In the genomic region with DNA sequence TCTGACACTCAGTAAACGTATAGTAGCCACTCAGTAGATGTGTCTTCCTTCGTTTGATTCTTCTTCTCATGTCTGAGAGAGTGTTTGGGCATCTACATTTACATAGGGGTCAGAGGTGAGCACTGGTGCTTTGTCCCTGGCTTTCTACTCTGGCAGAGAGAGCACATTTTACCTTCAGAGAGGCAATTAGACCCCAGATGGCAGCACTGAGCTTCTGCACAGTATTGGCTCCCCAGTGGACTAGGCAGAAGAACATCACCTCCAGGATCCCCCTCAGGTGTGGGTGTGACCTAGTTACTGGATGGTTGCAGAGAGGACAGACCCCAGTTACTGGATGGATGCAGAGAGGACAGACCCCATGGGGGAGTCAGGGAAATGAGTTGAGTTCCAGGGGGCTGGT, we compare ENCODE assay signal across 11 cellular contexts.
A peak's percentile ranks its signal among the peaks of the same experiment; 100 is the strongest.
DNase-seq lines count a peak whose midpoint lies in the region; ATAC-seq and TF ChIP-seq lines count a peak whose summit lies in the region.
"Had no signal": no experiment of that assay in that cellular context is flagged by ENCODE, and none has a peak within 500 bp of the region (broad histone marks: within the 10 kb centered on the region; RNA-seq: fewer than 3 reads in every experiment).

No MANE protein-coding gene starts in this region.

- TF ChIP-seq RAD21 in liver (IDR thresholded peaks at IDR 0.05), result peak; percentile 24 to 67

- H3K9me3 ChIP-seq in DND-41 (ENCODE audit: insufficient read depth, low read length, severe bottlenecking) (peaks cover 17% of the 10 kb centered on the region), SU-DHL-6 (ENCODE audit: insufficient read depth, low read length) (no peaks in the 10 kb centered on the region), liver (ENCODE audit: control insufficient read depth in 4 of 4, low read length in 3 of 4) (peaks cover 0 to 2% (median 0%) of the 10 kb centered on the region in 4 donors)

- H3K79me2 ChIP-seq in DND-41 (ENCODE audit: insufficient read depth, low read length) (no peaks in the 10 kb centered on the region), GM23338 (replicated peaks; ENCODE audit: insufficient read depth) (no peaks in the 10 kb centered on the region), SU-DHL-6 (ENCODE audit: insufficient read depth, low read length) (no peaks in the 10 kb centered on the region)

- no peak overlapping the region for H2AFZ ChIP-seq in DND-41 (ENCODE audit: low read depth, low read length)
- H2AFZ ChIP-seq in GM23338, result peak overlapping the region; percentile 33; the same call in 1 of the 2 replicates
- no peak overlapping the region for H2AFZ ChIP-seq in SU-DHL-6 (ENCODE audit: low read depth, low read length, severe bottlenecking)

- peaks cover 2% of the 10 kb centered on the region for H3K4me1 ChIP-seq in DND-41 (ENCODE audit: insufficient read depth, low read length)
- peaks cover 30% of the 10 kb centered on the region for H3K4me1 ChIP-seq in GM23338 (ENCODE audit: insufficient read depth)
- no peaks in the 10 kb centered on the region for H3K4me1 ChIP-seq in liver (ENCODE audit: control insufficient read depth in 4 of 4, insufficient read depth in 4 of 4, low read length in 3 of 4)

- TF ChIP-seq CTCF in DND-41 (IDR thresholded peaks at IDR 0.05; ENCODE audit: borderline replicate concordance, extremely low read depth, low read length, poor library complexity, severe bottlenecking) (peak; percentile 53), GM23338 (conservative IDR thresholded peaks at IDR 0.05; ENCODE audit: low read depth in 2 of 2) (peak; percentile 63 to 69), SU-DHL-6 (IDR thresholded peaks at IDR 0.05; ENCODE audit: insufficient read depth, low read length, poor library complexity, severe bottlenecking) (peak; percentile 14), liver (IDR thresholded peaks at IDR 0.05; ENCODE audit: low read depth, low read length, missing input control) (peak; percentile 22)

- H3K9me3 Mint-ChIP-seq in GM23338, result peaks cover 44% of the 10 kb centered on the region
- H3K9me3 Mint-ChIP-seq: stimulated activated naive CD8-positive, alpha-beta T cell treated with anti-CD3 and anti-CD28 coated beads, Interleukin-15, Interleukin-2, amounts not matched to agents 100 ng/mL and 50 ng/mL, for 24 hours had no signal

- no peak overlapping the region for H3K4me3 Mint-ChIP-seq in GM23338
- H3K4me3 Mint-ChIP-seq: mesothelial cell of epicardium; stimulated activated naive CD8-positive, alpha-beta T cell treated with anti-CD3 and anti-CD28 coated beads, Interleukin-15, Interleukin-2, amounts not matched to agents 100 ng/mL and 50 ng/mL, for 24 hours had no signal

- H3K4me2 ChIP-seq in DND-41 (ENCODE audit: insufficient read depth, low read length) (no peak overlapping the region), GM23338 (peak overlapping the region; percentile 29; the same call in 1 of the 2 replicates), SU-DHL-6 (ENCODE audit: low read depth, low read length, poor library complexity, severe bottlenecking) (no peak overlapping the region)

- WGBS in liver, result 34% methylated on average over 2 of the region's 2 CpGs

- peaks cover 4% of the 10 kb centered on the region for H3K27me3 Mint-ChIP-seq in GM23338 (ENCODE audit: insufficient read depth, low read depth, poor library complexity)
- H3K27me3 Mint-ChIP-seq: stimulated activated naive CD8-positive, alpha-beta T cell treated with anti-CD3 and anti-CD28 coated beads, Interleukin-15, Interleukin-2, amounts not matched to agents 100 ng/mL and 50 ng/mL, for 24 hours had no signal

- H3K4me3 ChIP-seq in DND-41 (ENCODE audit: low read depth in 1 of 2, low read length in 2 of 2) (no peak overlapping the region), GM23338 (no peak overlapping the region), SU-DHL-6 (ENCODE audit: insufficient read depth, low read length, poor library complexity, severe bottlenecking) (no peak overlapping the region), liver (ENCODE audit: low read depth in 1 of 3, low read length in 3 of 3) (no peak overlapping the region)

- H3K36me3 ChIP-seq in DND-41 (ENCODE audit: insufficient read depth, low read length), result no peaks in the 10 kb centered on the region
- H3K36me3 ChIP-seq in GM23338 (ENCODE audit: insufficient read depth), result peaks cover 5% of the 10 kb centered on the region
- no peaks in the 10 kb centered on the region for H3K36me3 ChIP-seq in SU-DHL-6 (ENCODE audit: low read length)
- H3K36me3 ChIP-seq in liver (ENCODE audit: control insufficient read depth in 4 of 4, insufficient read depth in 3 of 4, low read depth in 1 of 4, low read length in 3 of 4), result no peaks in the 10 kb centered on the region

- H3K27ac ChIP-seq in DND-41 (ENCODE audit: low read length), result no peak overlapping the region
- no peak overlapping the region; the same call in 1 of the 2 replicates for H3K27ac ChIP-seq in GM23338 (ENCODE audit: low read depth)
- H3K27ac ChIP-seq in SU-DHL-6 (ENCODE audit: low read depth, low read length), result no peak overlapping the region
- no peak overlapping the region for H3K27ac ChIP-seq in liver (ENCODE audit: low read depth in 1 of 2, low read length in 2 of 2)

- H3K27ac Mint-ChIP-seq in GM23338, result no peak overlapping the region
- H3K27ac Mint-ChIP-seq: mesothelial cell of epicardium; stimulated activated naive CD8-positive, alpha-beta T cell treated with anti-CD3 and anti-CD28 coated beads, Interleukin-15, Interleukin-2, amounts not matched to agents 100 ng/mL and 50 ng/mL, for 24 hours had no signal

- ATAC-seq in DND-41 (ENCODE audit: insufficient read depth, low read depth), result 0 out of 3 replicates have a peak, but pooled peaks have one; percentile 24
- ATAC-seq in GM23338, result peak; percentile 78
- ATAC-seq in GM19455 (IDR thresholded peaks at IDR 0.05; ENCODE audit: unreplicated experiment), result no peak
- ATAC-seq in GM21381 (IDR thresholded peaks at IDR 0.05; ENCODE audit: unreplicated experiment), result no peak

- H3K9me2 ChIP-seq in GM23338 (ENCODE audit: insufficient read depth) (peaks cover 7% of the 10 kb centered on the region), SU-DHL-6 (replicated peaks; ENCODE audit: insufficient read depth, low read length) (no peaks in the 10 kb centered on the region)

- H3K9ac ChIP-seq in DND-41 (ENCODE audit: low read depth, low read length) (no peak overlapping the region), SU-DHL-6 (ENCODE audit: low read length) (no peak overlapping the region), liver (ENCODE audit: low read depth in 1 of 2, low read length in 2 of 2) (no peak overlapping the region)

- DNase-seq in DND-41 (no peak), GM23338 (ENCODE audit: low spot score) (peak; percentile 63), midbrain (lab: John Stamatoyannopoulos, UW) (no peak), anterior cingulate cortex (lab: John Stamatoyannopoulos, UW) (no peak)
- DNase-seq: MV-4-11 had no signal

- peaks cover 28% of the 10 kb centered on the region for H3K36me3 Mint-ChIP-seq in GM23338 (ENCODE audit: low read depth)
- H3K36me3 Mint-ChIP-seq: mesothelial cell of epicardium had no signal

- no peaks in the 10 kb centered on the region for H3K27me3 ChIP-seq in DND-41 (ENCODE audit: insufficient read depth, low read length, poor library complexity)
- no peaks in the 10 kb centered on the region for H3K27me3 ChIP-seq in GM23338 (ENCODE audit: insufficient read depth)
- H3K27me3 ChIP-seq in SU-DHL-6 (ENCODE audit: low read length), result no peaks in the 10 kb centered on the region
- H3K27me3 ChIP-seq in liver (ENCODE audit: control insufficient read depth in 4 of 4, insufficient read depth in 4 of 4, low read length in 3 of 4), result no peaks in the 10 kb centered on the region

- H3F3A ChIP-seq in GM23338 (replicated peaks; ENCODE audit: low read depth), result no peaks in the 10 kb centered on the region
- no peaks in the 10 kb centered on the region for H3F3A ChIP-seq in SU-DHL-6 (ENCODE audit: insufficient read depth)

- peaks cover 39% of the 10 kb centered on the region for H3K4me1 Mint-ChIP-seq in GM23338
- H3K4me1 Mint-ChIP-seq: mesothelial cell of epicardium had no signal

- no peaks in the 10 kb centered on the region for H4K20me1 ChIP-seq in DND-41 (ENCODE audit: insufficient read depth, low read length)
- H4K20me1 ChIP-seq in GM23338 (replicated peaks; ENCODE audit: insufficient read depth), result no peaks in the 10 kb centered on the region
- no peaks in the 10 kb centered on the region for H4K20me1 ChIP-seq in SU-DHL-6 (ENCODE audit: low read depth, low read length)

TF ChIP-seq in GM23338, 12 proteins besides CTCF, POLR2A, EP300 and RAD21 (continues in another document):
- TF ChIP-seq EZH2phosphoT487 (IDR thresholded peaks at IDR 0.05; ENCODE audit: unreplicated experiment) (no peak), ZNF114 (CRISPR knock-in tag; IDR thresholded peaks at IDR 0.05) (no peak), EZH2 (IDR thresholded peaks at IDR 0.05; ENCODE audit: low read depth, unreplicated experiment) (no peak)

TF ChIP-seq in liver, 16 proteins besides CTCF, POLR2A, EP300 and RAD21:
- TF ChIP-seq, protein P1, sequence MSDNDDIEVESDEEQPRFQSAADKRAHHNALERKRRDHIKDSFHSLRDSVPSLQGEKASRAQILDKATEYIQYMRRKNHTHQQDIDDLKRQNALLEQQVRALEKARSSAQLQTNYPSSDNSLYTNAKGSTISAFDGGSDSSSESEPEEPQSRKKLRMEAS (IDR thresholded peaks at IDR 0.05), result no peak
- TF ChIP-seq HNF4G (IDR thresholded peaks at IDR 0.05) (no peak), FOXA1 (IDR thresholded peaks at IDR 0.05) (no peak), EGR1 (IDR thresholded peaks at IDR 0.05; ENCODE audit: low read depth in 2 of 2) (no peak)

Comparison
In these comparisons a context has a peak if more than half of its experiments do, and no peak if none do; other contexts are left out.
1. ATAC-seq: peak in DND-41 (single experiment) and GM23338 (single experiment); none in GM19455 (single experiment) and GM21381 (single experiment).
2. CTCF ChIP-seq: peak in every context shown above with its lines; median percentile 66 in GM23338; 53 in DND-41; 22 in liver; 14 in SU-DHL-6.